In genomic region chr11:73596547-73596946, GRCh38 we compare ENCODE assay signal across 10 cellular contexts. TPM values are rescaled to one million over a fixed set of nuclear protein-coding genes. Genes with fewer than 3 reads are reported as not detected.
DNase-seq lines count a peak whose midpoint lies in the region; ATAC-seq and TF ChIP-seq lines count a peak whose summit lies in the region.
"Had no signal": no experiment of that assay in that cellular context is flagged by ENCODE, and none has a peak within 500 bp of the region (broad histone marks: within the 10 kb centered on the region; RNA-seq: fewer than 3 reads in every experiment).

No MANE protein-coding gene starts in this region.

- no peaks in the 10 kb centered on the region for H3K36me3 Mint-ChIP-seq in MCF 10A (ENCODE audit: insufficient read depth, unreplicated experiment)
- H3K36me3 Mint-ChIP-seq in natural killer cell: no peaks in the 10 kb centered on the region

- peaks cover 0 to 3% (median 0%) of the 10 kb centered on the region in 11 experiments; a peak in 3 of 22 replicates for H3K36me3 ChIP-seq in BLaER1 treated with 17β-estradiol and CSF1 and Interleukin-3, amounts not matched to agents 10 nM and 100 nM
- H3K36me3 ChIP-seq in HUES64 (ENCODE audit: insufficient read depth, low read length): no peaks in the 10 kb centered on the region
- H3K36me3 ChIP-seq in tibial nerve: no peaks in the 10 kb centered on the region

- no peak for TF ChIP-seq POLR2A in tibial nerve (IDR thresholded peaks at IDR 0.05)
- no peak for TF ChIP-seq POLR2A in lower leg skin (IDR thresholded peaks at IDR 0.05)

- WGBS in HUES64: 80% methylated on average over 2 of the region's 2 CpGs
- 87 to 91% methylated on average over 2 of the region's 2 CpGs for WGBS in tibial nerve, 2 donors
- WGBS in lower leg skin, 2 donors: 94 to 96% methylated on average over 2 of the region's 2 CpGs

- POLR2A ChIA-PET in MCF 10A (lab: Yijun Ruan, JAX): no interaction called here

- no peak for TF ChIP-seq CTCF in MCF 10A (IDR thresholded peaks at IDR 0.05; ENCODE audit: unreplicated experiment)
- no peak for TF ChIP-seq CTCF in natural killer cell (IDR thresholded peaks at IDR 0.05)
- TF ChIP-seq CTCF in tibial nerve (IDR thresholded peaks at IDR 0.05): no peak
- no peak for TF ChIP-seq CTCF in lower leg skin (IDR thresholded peaks at IDR 0.05)

- TF ChIP-seq EP300 in tibial nerve (IDR thresholded peaks at IDR 0.05): no peak

- peaks cover 0 to 44% (median 6%) of the 10 kb centered on the region in 11 experiments; a peak in 8 of 22 replicates for H4K20me1 ChIP-seq in BLaER1 treated with 17β-estradiol and CSF1 and Interleukin-3, amounts not matched to agents 10 nM and 100 nM

- no peak overlapping the region for H3K27ac ChIP-seq in BLaER1 treated with 17β-estradiol and CSF1 and Interleukin-3, amounts not matched to agents 10 nM and 100 nM
- H3K27ac ChIP-seq in HUES64 (ENCODE audit: low read depth, low read length) (no peak overlapping the region), tibial nerve (no peak overlapping the region)

- H3K27me3 Mint-ChIP-seq in MCF 10A (ENCODE audit: insufficient read depth, unreplicated experiment): no peaks in the 10 kb centered on the region
- no peaks in the 10 kb centered on the region for H3K27me3 Mint-ChIP-seq in natural killer cell (ENCODE audit: low read depth in 2 of 2)

- peak overlapping the region; percentile 75 to 89 (median 82) for H3K4me3 ChIP-seq in BLaER1 treated with 17β-estradiol and CSF1 and Interleukin-3, amounts not matched to agents 10 nM and 100 nM
- peak overlapping the region; percentile 71 for H3K4me3 ChIP-seq in HUES64 (ENCODE audit: low read length)
- H3K4me3 ChIP-seq in tibial nerve: peak overlapping the region in 2 of 4 donors; percentile 69 to 86
- no peak overlapping the region for H3K4me3 ChIP-seq in lower leg skin (ENCODE audit: low read depth, poor library complexity, severe bottlenecking)

- intact Hi-C loops in MCF 10A (cut with micrococcal nuclease): no loop called here
- intact Hi-C loops in natural killer cell (cut with micrococcal nuclease): no loop called here
- intact Hi-C loops in lower leg skin (cut with DNase I; ENCODE audit: low total_unique reads): no loop called here
- intact Hi-C loops in sciatic nerve (cut with DNase I): no loop called here

- peak overlapping the region; percentile 92 to 99 (median 96) for H3K4me2 ChIP-seq in BLaER1 treated with 17β-estradiol and CSF1 and Interleukin-3, amounts not matched to agents 10 nM and 100 nM

- H3K27me3 ChIP-seq in BLaER1 treated with 17β-estradiol and CSF1 and Interleukin-3, amounts not matched to agents 10 nM and 100 nM: no peaks in the 10 kb centered on the region
- H3K27me3 ChIP-seq in HUES64 (ENCODE audit: insufficient read depth, low read length) (no peaks in the 10 kb centered on the region), tibial nerve (no peaks in the 10 kb centered on the region)

- BruUV-seq in MCF 10A (replicated peaks; lab: Mats Ljungman, UMichigan): no TSS peak

- H3K4me1 Mint-ChIP-seq in MCF 10A (ENCODE audit: insufficient read depth, unreplicated experiment) (peaks cover 18% of the 10 kb centered on the region), natural killer cell (peaks cover 33 to 38% of the 10 kb centered on the region in 2 donors)

- CTCF ChIA-PET in MCF 10A (lab: Yijun Ruan, JAX): interaction anchor here (0.5 to 2.1 kb wide), 5 partner anchors 20 to 600 kb away, joined by 3 to 10 read pairs (median 3); no protein-coding TSS in a partner anchor

- peak overlapping the region in 7 of 11 experiments; percentile 84 to 89 (median 87); a peak in 7 of 22 replicates for H3K9ac ChIP-seq in BLaER1 treated with 17β-estradiol and CSF1 and Interleukin-3, amounts not matched to agents 10 nM and 100 nM
- no peak overlapping the region for H3K9ac ChIP-seq in HUES64 (ENCODE audit: low read depth, low read length)

- DNase-seq in MCF 10A (ENCODE audit: unreplicated experiment) (no peak), natural killer cell (no peak), tibial nerve (ENCODE audit: low spot score in 2 of 2) (no peak), lower leg skin (ENCODE audit: low spot score in 2 of 2) (no peak), sciatic nerve (ENCODE audit: low spot score) (no peak)
- DNase-seq: activated CD4-positive, CD25-positive, alpha-beta regulatory T cell treated with anti-CD3 and anti-CD28 coated beads, Interleukin-2, amount 50 U/mL, for 72 hours; NCI-H1694 had no signal

- H3K9me3 Mint-ChIP-seq in MCF 10A (ENCODE audit: unreplicated experiment) (no peaks in the 10 kb centered on the region), natural killer cell (no peaks in the 10 kb centered on the region)

- no peak for ATAC-seq in natural killer cell
- ATAC-seq in sciatic nerve: no peak
- no peak for ATAC-seq in HG03378 (IDR thresholded peaks at IDR 0.05; ENCODE audit: unreplicated experiment)

- peaks cover 38 to 60% (median 50%) of the 10 kb centered on the region in 10 experiments for H3K4me1 ChIP-seq in BLaER1 treated with 17β-estradiol and CSF1 and Interleukin-3, amounts not matched to agents 10 nM and 100 nM
- H3K4me1 ChIP-seq in HUES64 (ENCODE audit: insufficient read depth, low read length) (peaks cover 27% of the 10 kb centered on the region), tibial nerve (peaks cover 0 to 35% (median 14%) of the 10 kb centered on the region in 4 donors)

- no peaks in the 10 kb centered on the region for H3K9me3 ChIP-seq in BLaER1 treated with 17β-estradiol and CSF1 and Interleukin-3, amounts not matched to agents 10 nM and 100 nM (replicated peaks in 1 of 11)
- H3K9me3 ChIP-seq in HUES64 (ENCODE audit: insufficient read depth, low read depth, low read length) (no peaks in the 10 kb centered on the region), tibial nerve (no peaks in the 10 kb centered on the region)

- H3K4me3 Mint-ChIP-seq in MCF 10A (ENCODE audit: unreplicated experiment): peak overlapping the region; percentile 89
- H3K4me3 Mint-ChIP-seq in natural killer cell: peak overlapping the region; percentile 97

- H3K27ac Mint-ChIP-seq in MCF 10A (ENCODE audit: low read depth, unreplicated experiment) (no peak overlapping the region), natural killer cell (peak overlapping the region; percentile 90)

RNA-seq across cellular contexts. Expression of gene FAM168A, which starts 1.4 kb away (rescaled TPM):
- 15.0 TPM for polyA plus RNA-seq in HUES64 (2013, experiment 1 of 2)
- 16.7 TPM for polyA plus RNA-seq in HUES64 (2013, experiment 2 of 2)
- total RNA-seq in MCF 10A (2022) (13.8 and 14.8 TPM in 2 replicates), natural killer cell (10 to 100 TPM; 27.4 to 39.8 (median 30.4) TPM), tibial nerve (10 to 100 TPM; 28.8 to 53.5 (median 30.6) TPM), lower leg skin (10 to 100 TPM; 10.7 to 28.1 (median 20.5) TPM), sciatic nerve (52.2 TPM)

RNA-seq across cellular contexts. Expression of gene PLEKHB1, which starts 49.8 kb away (rescaled TPM):
- 10.6 TPM for polyA plus RNA-seq in HUES64 (2013, experiment 1 of 2)
- 17.1 TPM for polyA plus RNA-seq in HUES64 (2013, experiment 2 of 2)
- total RNA-seq in MCF 10A (2022): not detected in 2 replicates
- total RNA-seq in natural killer cell: 1 to 10 TPM; 2.9 to 4.3 (median 3.9) TPM
- 100 to 1,000 TPM in 3 of 4 donors, 10 to 100 TPM in 1; 71.4 to 226 (median 206) TPM for total RNA-seq in tibial nerve
- total RNA-seq in lower leg skin: 10 to 100 TPM in 2 of 4 donors, 1 to 10 TPM in 2; 2.9 to 18.9 (median 9.1) TPM
- total RNA-seq in sciatic nerve: 370 TPM
